ENCODE assay signal across 8 cellular contexts in genomic region chr4:173332963-173333657, GRCh38. TPM values are rescaled to one million over a fixed set of nuclear protein-coding genes. Genes with fewer than 3 reads are reported as not detected.
DNase-seq lines count a peak whose midpoint lies in the region; ATAC-seq, FAIRE-seq and TF ChIP-seq lines count a peak whose summit lies in the region.

No MANE protein-coding gene starts in this region.

- in situ Hi-C loops in Caki2 (cut with HindIII; ENCODE audit: low pct_unique_long_range_greater_than_20kb, low sequenced_read_pairs), result no loop called here

- peak overlapping the region; percentile 44 to 72 for H3K9ac ChIP-seq in kidney (ENCODE audit: low read length in 2 of 2)

- H3K9me3 ChIP-seq in MG63 (no peaks in the 10 kb centered on the region), adrenal gland (replicated peaks in 1 of 3) (no peaks in the 10 kb centered on the region), kidney (ENCODE audit: control insufficient read depth in 1 of 2, low read length in 2 of 2) (no peaks in the 10 kb centered on the region)

- TF ChIP-seq CTCF in adrenal gland (IDR thresholded peaks at IDR 0.05), result no peak
- no peak for TF ChIP-seq CTCF in kidney (IDR thresholded peaks at IDR 0.05; ENCODE audit: borderline replicate concordance, extremely low read depth, insufficient read depth)

- no peak for TF ChIP-seq POLR2A in adrenal gland (IDR thresholded peaks at IDR 0.05)

- peaks cover 4 to 6% of the 10 kb centered on the region in 2 donors for H3K27me3 Mint-ChIP-seq in stimulated activated naive B cell treated with anti-CD40 and anti-IgM and Interleukin-4, amounts not matched to agents 10 μg/mL and 1 μg/mL and 100 μg/mL, for 72 hours

- H3K27me3 ChIP-seq in MG63, result no peaks in the 10 kb centered on the region
- no peaks in the 10 kb centered on the region for H3K27me3 ChIP-seq in adrenal gland

- H3K4me1 ChIP-seq in adrenal gland (replicated peaks in 1 of 2), result peaks cover 0 to 15% of the 10 kb centered on the region in 2 donors
- H3K4me1 ChIP-seq in kidney (ENCODE audit: control insufficient read depth in 1 of 2, insufficient read depth in 1 of 2, low read depth in 1 of 2, low read length in 2 of 2), result peaks cover 0 to 12% of the 10 kb centered on the region in 2 donors

- H3K27ac Mint-ChIP-seq in stimulated activated naive B cell treated with anti-CD40 and anti-IgM and Interleukin-4, amounts not matched to agents 10 μg/mL and 1 μg/mL and 100 μg/mL, for 72 hours, result peak overlapping the region; percentile 88

- peak overlapping the region; percentile 97 for H3K4me3 ChIP-seq in MG63
- peak overlapping the region; percentile 4 to 99 (median 66) for H3K4me3 ChIP-seq in adrenal gland
- H3K4me3 ChIP-seq in kidney (ENCODE audit: low read length in 2 of 2), result peak overlapping the region; percentile 81 to 91

- H3K36me3 ChIP-seq in MG63 (peaks cover 55% of the 10 kb centered on the region), adrenal gland (replicated peaks in 1 of 2) (no peaks in the 10 kb centered on the region), kidney (ENCODE audit: control insufficient read depth in 1 of 2, insufficient read depth in 2 of 2, low read length in 2 of 2) (peaks cover 10 to 13% of the 10 kb centered on the region in 2 donors)

- peaks cover 9 to 14% of the 10 kb centered on the region in 2 donors for H3K36me3 Mint-ChIP-seq in stimulated activated naive B cell treated with anti-CD40 and anti-IgM and Interleukin-4, amounts not matched to agents 10 μg/mL and 1 μg/mL and 100 μg/mL, for 72 hours

- DNase-seq in Caki2 (ENCODE audit: low read depth) (peak; percentile 16), MG63 (no peak), adrenal gland (peak in 1 of 7 donors; percentile 37), kidney (no peak), NCI-H2227 (lab: John Stamatoyannopoulos, UW; ENCODE audit: unreplicated experiment) (no peak), UCSD-AML1 (lab: John Stamatoyannopoulos, UW; ENCODE audit: unreplicated experiment) (no peak)
- no peak for DNase-seq in stimulated activated naive B cell treated with anti-CD40 and anti-IgM and Interleukin-4, amounts not matched to agents 10 μg/mL and 1 μg/mL and 100 μg/mL, for 72 hours

- WGBS in adrenal gland, 4 donors, result 10 to 15% (median 11%) methylated on average over 17 to 21 of the region's 21 CpGs

- intact Hi-C loops in adrenal gland (cut with DNase I), result loop anchor here in 1 of 2 donors (5.0 kb wide), 1 partner anchor 39 kb away; the partner anchor contains the start of gene SAP30
- intact Hi-C loops in kidney (cut with DNase I), result no loop called here

- H3K27ac ChIP-seq in adrenal gland (peak overlapping the region in 4 of 5 donors; percentile 94 to 100 (median 96)), kidney (ENCODE audit: low read depth in 2 of 2, low read length in 2 of 2) (peak overlapping the region; percentile 97 to 99)

- no peak for ATAC-seq in stimulated activated naive B cell treated with anti-CD40 and anti-IgM and Interleukin-4, amounts not matched to agents 10 μg/mL and 1 μg/mL and 100 μg/mL, for 72 hours (replicated peaks)
- no peak for ATAC-seq in HG02588 (IDR thresholded peaks at IDR 0.05; ENCODE audit: unreplicated experiment)

- FAIRE-seq in kidney (lab: Jason Lieb, UNC), result no peak

- H3K9me3 Mint-ChIP-seq in stimulated activated naive B cell treated with anti-CD40 and anti-IgM and Interleukin-4, amounts not matched to agents 10 μg/mL and 1 μg/mL and 100 μg/mL, for 72 hours, result no peaks in the 10 kb centered on the region

- peaks cover 15 to 20% of the 10 kb centered on the region in 2 donors for H3K4me1 Mint-ChIP-seq in stimulated activated naive B cell treated with anti-CD40 and anti-IgM and Interleukin-4, amounts not matched to agents 10 μg/mL and 1 μg/mL and 100 μg/mL, for 72 hours

- peak overlapping the region; percentile 91 to 99 for H3K4me3 Mint-ChIP-seq in stimulated activated naive B cell treated with anti-CD40 and anti-IgM and Interleukin-4, amounts not matched to agents 10 μg/mL and 1 μg/mL and 100 μg/mL, for 72 hours

RNA-seq across cellular contexts. Expression of gene HMGB2, which starts 1.0 kb away (rescaled TPM):
- 196 and 317 TPM in 2 replicates for total RNA-seq in Caki2 (2014; rRNA removed; shearing (Covaris generic); ENCODE audit: low replicate concordance)
- 244 and 477 TPM in 2 replicates for total RNA-seq in MG63 (2014; rRNA removed; shearing (Covaris generic); ENCODE audit: low replicate concordance)
- total RNA-seq in adrenal gland (10 to 100 TPM in 7 of 8 donors, 1 to 10 TPM in 1; 7.5 to 25.3 (median 21.8) TPM), kidney (76.8 TPM)
- polyA plus RNA-seq in adrenal gland (10 to 100 TPM; 38.6 to 46.1 (median 42.8) TPM), kidney (ENCODE audit: insufficient read depth, low read depth, low replicate concordance) (41.8 TPM)

RNA-seq across cellular contexts. Expression of gene SAP30, which starts 37.6 kb away (rescaled TPM):
- 42.6 and 68.0 TPM in 2 replicates for total RNA-seq in Caki2 (2014; rRNA removed; shearing (Covaris generic); ENCODE audit: low replicate concordance)
- total RNA-seq in MG63 (2014; rRNA removed; shearing (Covaris generic); ENCODE audit: low replicate concordance), result 47.2 and 62.0 TPM in 2 replicates
- total RNA-seq in adrenal gland, result 10 to 100 TPM; 10.3 to 39.1 (median 16.7) TPM
- polyA plus RNA-seq in adrenal gland, result 10 to 100 TPM in 1 of 3 donors, 1 to 10 TPM in 2; 4.4 to 13.9 (median 4.7) TPM
- total RNA-seq in kidney, result 16.5 TPM
- 6.7 TPM for polyA plus RNA-seq in kidney (ENCODE audit: insufficient read depth, low read depth, low replicate concordance)
